Comparison of ENCODE assay signal across 5 cellular contexts in genomic region chr9:131284856-131285255, GRCh38. TPM values are rescaled to one million over a fixed set of nuclear protein-coding genes. Genes with fewer than 3 reads are reported as not detected.
"Had no signal": no experiment of that assay in that cellular context is flagged by ENCODE, and none has a peak within 500 bp of the region (broad histone marks: within the 10 kb centered on the region; RNA-seq: fewer than 3 reads in every experiment).

No MANE protein-coding gene starts in this region.

- H3K4me3 ChIP-seq: GM23338 had no signal

- DNase-seq: H9, HCEC 1CT, IMR-90 had no signal

- ATAC-seq: GM23338 had no signal

- H2AFZ ChIP-seq: GM23338 had no signal

- H3K4me2 ChIP-seq: GM23338 had no signal

RNA-seq across cellular contexts. Expression of gene PLPP7, which starts 4.7 kb away (rescaled TPM):
- total RNA-seq: HT-29 had no signal
